ENCODE assay signal across 1 cellular context in the genomic region with DNA sequence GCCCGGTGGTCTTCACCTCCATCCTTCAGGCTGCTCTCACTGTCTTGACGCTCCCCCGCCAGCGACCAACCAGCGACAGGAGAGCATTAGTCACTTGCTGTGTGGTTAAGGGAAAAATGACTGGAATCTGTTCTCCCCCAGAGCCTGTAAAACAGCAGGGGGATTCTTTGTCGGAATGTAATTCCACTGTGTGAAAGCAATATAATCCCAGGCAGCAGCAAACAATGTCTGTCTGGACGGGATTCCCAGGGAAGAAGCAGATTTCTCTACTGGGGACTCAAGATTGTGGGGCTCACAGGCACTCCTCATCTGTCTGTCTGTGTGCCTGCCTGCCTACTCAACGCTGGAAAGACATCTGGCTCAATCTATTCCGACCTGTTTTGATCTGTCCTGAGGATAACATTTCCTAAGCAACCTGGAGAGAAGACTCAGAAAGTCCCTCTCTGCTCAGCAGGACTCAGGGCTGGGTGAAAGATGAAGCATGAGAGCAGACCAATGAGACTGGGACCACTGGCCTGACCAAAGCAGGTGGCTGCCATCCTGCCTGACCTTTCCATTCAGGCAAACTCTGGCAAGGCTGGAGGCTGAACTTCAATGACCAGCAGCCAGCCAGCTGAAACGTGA.
TF ChIP-seq lines count a peak whose summit lies in the region.

No MANE protein-coding gene starts in this region.

TF ChIP-seq in H1, 55 proteins besides CTCF, POLR2A, EP300 and RAD21 (continued from another document):
- TF ChIP-seq, protein P1, sequence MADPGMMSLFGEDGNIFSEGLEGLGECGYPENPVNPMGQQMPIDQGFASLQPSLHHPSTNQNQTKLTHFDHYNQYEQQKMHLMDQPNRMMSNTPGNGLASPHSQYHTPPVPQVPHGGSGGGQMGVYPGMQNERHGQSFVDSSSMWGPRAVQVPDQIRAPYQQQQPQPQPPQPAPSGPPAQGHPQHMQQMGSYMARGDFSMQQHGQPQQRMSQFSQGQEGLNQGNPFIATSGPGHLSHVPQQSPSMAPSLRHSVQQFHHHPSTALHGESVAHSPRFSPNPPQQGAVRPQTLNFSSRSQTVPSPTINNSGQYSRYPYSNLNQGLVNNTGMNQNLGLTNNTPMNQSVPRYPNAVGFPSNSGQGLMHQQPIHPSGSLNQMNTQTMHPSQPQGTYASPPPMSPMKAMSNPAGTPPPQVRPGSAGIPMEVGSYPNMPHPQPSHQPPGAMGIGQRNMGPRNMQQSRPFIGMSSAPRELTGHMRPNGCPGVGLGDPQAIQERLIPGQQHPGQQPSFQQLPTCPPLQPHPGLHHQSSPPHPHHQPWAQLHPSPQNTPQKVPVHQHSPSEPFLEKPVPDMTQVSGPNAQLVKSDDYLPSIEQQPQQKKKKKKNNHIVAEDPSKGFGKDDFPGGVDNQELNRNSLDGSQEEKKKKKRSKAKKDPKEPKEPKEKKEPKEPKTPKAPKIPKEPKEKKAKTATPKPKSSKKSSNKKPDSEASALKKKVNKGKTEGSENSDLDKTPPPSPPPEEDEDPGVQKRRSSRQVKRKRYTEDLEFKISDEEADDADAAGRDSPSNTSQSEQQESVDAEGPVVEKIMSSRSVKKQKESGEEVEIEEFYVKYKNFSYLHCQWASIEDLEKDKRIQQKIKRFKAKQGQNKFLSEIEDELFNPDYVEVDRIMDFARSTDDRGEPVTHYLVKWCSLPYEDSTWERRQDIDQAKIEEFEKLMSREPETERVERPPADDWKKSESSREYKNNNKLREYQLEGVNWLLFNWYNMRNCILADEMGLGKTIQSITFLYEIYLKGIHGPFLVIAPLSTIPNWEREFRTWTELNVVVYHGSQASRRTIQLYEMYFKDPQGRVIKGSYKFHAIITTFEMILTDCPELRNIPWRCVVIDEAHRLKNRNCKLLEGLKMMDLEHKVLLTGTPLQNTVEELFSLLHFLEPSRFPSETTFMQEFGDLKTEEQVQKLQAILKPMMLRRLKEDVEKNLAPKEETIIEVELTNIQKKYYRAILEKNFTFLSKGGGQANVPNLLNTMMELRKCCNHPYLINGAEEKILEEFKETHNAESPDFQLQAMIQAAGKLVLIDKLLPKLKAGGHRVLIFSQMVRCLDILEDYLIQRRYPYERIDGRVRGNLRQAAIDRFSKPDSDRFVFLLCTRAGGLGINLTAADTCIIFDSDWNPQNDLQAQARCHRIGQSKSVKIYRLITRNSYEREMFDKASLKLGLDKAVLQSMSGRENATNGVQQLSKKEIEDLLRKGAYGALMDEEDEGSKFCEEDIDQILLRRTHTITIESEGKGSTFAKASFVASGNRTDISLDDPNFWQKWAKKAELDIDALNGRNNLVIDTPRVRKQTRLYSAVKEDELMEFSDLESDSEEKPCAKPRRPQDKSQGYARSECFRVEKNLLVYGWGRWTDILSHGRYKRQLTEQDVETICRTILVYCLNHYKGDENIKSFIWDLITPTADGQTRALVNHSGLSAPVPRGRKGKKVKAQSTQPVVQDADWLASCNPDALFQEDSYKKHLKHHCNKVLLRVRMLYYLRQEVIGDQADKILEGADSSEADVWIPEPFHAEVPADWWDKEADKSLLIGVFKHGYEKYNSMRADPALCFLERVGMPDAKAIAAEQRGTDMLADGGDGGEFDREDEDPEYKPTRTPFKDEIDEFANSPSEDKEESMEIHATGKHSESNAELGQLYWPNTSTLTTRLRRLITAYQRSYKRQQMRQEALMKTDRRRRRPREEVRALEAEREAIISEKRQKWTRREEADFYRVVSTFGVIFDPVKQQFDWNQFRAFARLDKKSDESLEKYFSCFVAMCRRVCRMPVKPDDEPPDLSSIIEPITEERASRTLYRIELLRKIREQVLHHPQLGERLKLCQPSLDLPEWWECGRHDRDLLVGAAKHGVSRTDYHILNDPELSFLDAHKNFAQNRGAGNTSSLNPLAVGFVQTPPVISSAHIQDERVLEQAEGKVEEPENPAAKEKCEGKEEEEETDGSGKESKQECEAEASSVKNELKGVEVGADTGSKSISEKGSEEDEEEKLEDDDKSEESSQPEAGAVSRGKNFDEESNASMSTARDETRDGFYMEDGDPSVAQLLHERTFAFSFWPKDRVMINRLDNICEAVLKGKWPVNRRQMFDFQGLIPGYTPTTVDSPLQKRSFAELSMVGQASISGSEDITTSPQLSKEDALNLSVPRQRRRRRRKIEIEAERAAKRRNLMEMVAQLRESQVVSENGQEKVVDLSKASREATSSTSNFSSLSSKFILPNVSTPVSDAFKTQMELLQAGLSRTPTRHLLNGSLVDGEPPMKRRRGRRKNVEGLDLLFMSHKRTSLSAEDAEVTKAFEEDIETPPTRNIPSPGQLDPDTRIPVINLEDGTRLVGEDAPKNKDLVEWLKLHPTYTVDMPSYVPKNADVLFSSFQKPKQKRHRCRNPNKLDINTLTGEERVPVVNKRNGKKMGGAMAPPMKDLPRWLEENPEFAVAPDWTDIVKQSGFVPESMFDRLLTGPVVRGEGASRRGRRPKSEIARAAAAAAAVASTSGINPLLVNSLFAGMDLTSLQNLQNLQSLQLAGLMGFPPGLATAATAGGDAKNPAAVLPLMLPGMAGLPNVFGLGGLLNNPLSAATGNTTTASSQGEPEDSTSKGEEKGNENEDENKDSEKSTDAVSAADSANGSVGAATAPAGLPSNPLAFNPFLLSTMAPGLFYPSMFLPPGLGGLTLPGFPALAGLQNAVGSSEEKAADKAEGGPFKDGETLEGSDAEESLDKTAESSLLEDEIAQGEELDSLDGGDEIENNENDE (IDR thresholded peaks at IDR 0.05; ENCODE audit: insufficient replicate concordance, low read length) = no peak
